In the genomic region with DNA sequence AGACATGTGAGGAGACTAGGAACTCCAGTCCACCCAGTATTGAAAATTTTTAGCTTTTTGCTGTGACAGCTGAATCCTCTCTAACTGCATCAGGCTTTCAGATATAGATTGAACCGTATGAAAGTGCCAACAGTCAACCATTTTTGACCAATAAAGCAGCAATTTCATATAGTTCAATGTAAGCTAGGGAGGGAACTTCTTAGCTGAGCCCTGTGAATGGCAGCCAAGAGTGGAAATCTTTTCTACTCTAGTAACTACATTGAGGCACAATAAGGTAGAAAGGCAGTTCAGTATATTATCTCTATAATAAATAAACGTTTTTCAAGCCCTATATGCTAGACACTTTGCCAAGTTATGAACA, we compare ENCODE assay signal across 8 cellular contexts.
DNase-seq lines count a peak whose midpoint lies in the region; ATAC-seq and TF ChIP-seq lines count a peak whose summit lies in the region.

No MANE protein-coding gene starts in this region.

- no peak overlapping the region for H3K9ac ChIP-seq in smooth muscle cell (ENCODE audit: low read depth)

- no peaks in the 10 kb centered on the region for H3K9me3 Mint-ChIP-seq in activated T-cell treated with anti-CD3 and anti-CD28 coated beads, Interleukin-2, amount 50 U/mL, for 4 hours

- peak; percentile 65 for TF ChIP-seq CTCF in VCaP (conservative IDR thresholded peaks at IDR 0.05)
- TF ChIP-seq CTCF in smooth muscle cell (IDR thresholded peaks at IDR 0.05; ENCODE audit: borderline replicate concordance, insufficient read depth, poor library complexity, severe bottlenecking): no peak
- TF ChIP-seq CTCF in mucosa of descending colon (IDR thresholded peaks at IDR 0.05): no peak

- H3K4me1 ChIP-seq in smooth muscle cell (ENCODE audit: low read depth) (peaks cover 5% of the 10 kb centered on the region), mucosa of descending colon (ENCODE audit: low read depth) (peaks cover 2% of the 10 kb centered on the region)

- H3K4me3 Mint-ChIP-seq in activated T-cell treated with anti-CD3 and anti-CD28 coated beads, Interleukin-2, amount 50 U/mL, for 4 hours: no peak overlapping the region

- H3K4me3 ChIP-seq in smooth muscle cell (no peak overlapping the region), mucosa of descending colon (no peak overlapping the region)

- no peak for DNase-seq in activated T-cell treated with anti-CD3 and anti-CD28 coated beads, Interleukin-2, amount 50 U/mL, for 4 hours
- DNase-seq in activated T-cell treated with anti-CD3 and anti-CD28 coated beads for 4 hours (no peak), smooth muscle cell (lab: John Stamatoyannopoulos, UW; ENCODE audit: unreplicated experiment) (no peak), COLO668 (lab: John Stamatoyannopoulos, UW; ENCODE audit: unreplicated experiment) (no peak), mucosa of descending colon (no peak), ACHN (no peak)

- no peaks in the 10 kb centered on the region for H3K27me3 Mint-ChIP-seq in activated T-cell treated with anti-CD3 and anti-CD28 coated beads, Interleukin-2, amount 50 U/mL, for 4 hours (ENCODE audit: low read depth)

- no peaks in the 10 kb centered on the region for H4K20me1 ChIP-seq in smooth muscle cell (ENCODE audit: low read depth)

- WGBS in smooth muscle cell (ENCODE audit: low lambda C conversion rate): 5% methylated on average over 2 of the region's 2 CpGs

- H3K27ac ChIP-seq in VCaP (peak overlapping the region; percentile 38; the same call in 1 of the 2 replicates), smooth muscle cell (ENCODE audit: low read depth) (no peak overlapping the region)

- in situ Hi-C loops in ACHN (cut with HindIII; ENCODE audit: low pct_ligation_motif_present, low pct_unique_long_range_greater_than_20kb, low sequenced_read_pairs): no loop called here

- no peaks in the 10 kb centered on the region for H3K27me3 ChIP-seq in smooth muscle cell (ENCODE audit: low read depth)

- H3K9me3 ChIP-seq in smooth muscle cell (replicated peaks; ENCODE audit: low read depth): no peaks in the 10 kb centered on the region
- H3K9me3 ChIP-seq in mucosa of descending colon: no peaks in the 10 kb centered on the region

- H3F3A ChIP-seq in smooth muscle cell (ENCODE audit: low read depth): no peaks in the 10 kb centered on the region

- no peaks in the 10 kb centered on the region for H3K79me2 ChIP-seq in smooth muscle cell (ENCODE audit: low read depth)

- intact Hi-C loops in mucosa of descending colon (cut with DNase I, micrococcal nuclease): no loop called here

- ATAC-seq in activated T-cell treated with anti-CD3 and anti-CD28 coated beads, Interleukin-2, amount 50 U/mL, for 4 hours: peak; percentile 31 to 35
- peak; percentile 43 for ATAC-seq in HG02943 (IDR thresholded peaks at IDR 0.05; ENCODE audit: low read depth, unreplicated experiment)
- no peak for ATAC-seq in mucosa of descending colon

- H3K36me3 ChIP-seq in smooth muscle cell (ENCODE audit: low read depth) (no peaks in the 10 kb centered on the region), mucosa of descending colon (ENCODE audit: low read depth) (no peaks in the 10 kb centered on the region)

- H2AFZ ChIP-seq in smooth muscle cell (ENCODE audit: low read depth): peak overlapping the region; percentile 83

- H3K4me2 ChIP-seq in smooth muscle cell: no peak overlapping the region

- H3K4me1 Mint-ChIP-seq in activated T-cell treated with anti-CD3 and anti-CD28 coated beads, Interleukin-2, amount 50 U/mL, for 4 hours (ENCODE audit: low read depth): peaks cover 4% of the 10 kb centered on the region

- no peaks in the 10 kb centered on the region for H3K36me3 Mint-ChIP-seq in activated T-cell treated with anti-CD3 and anti-CD28 coated beads, Interleukin-2, amount 50 U/mL, for 4 hours (ENCODE audit: insufficient read depth)
